28 cellular contexts compared by ENCODE assay signal in genomic region chr5:179936976-179937681, GRCh38.
"Had no signal": no experiment of that assay in that cellular context is flagged by ENCODE, and none has a peak within 500 bp of the region (broad histone marks: within the 10 kb centered on the region; RNA-seq: fewer than 3 reads in every experiment).

No MANE protein-coding gene starts in this region.

- H3K27me3 ChIP-seq: dorsolateral prefrontal cortex, gastroesophageal sphincter, heart left ventricle, hepatocyte, tibial nerve, upper lobe of left lung had no signal

- ATAC-seq: esophagus mucosa; gastroesophageal sphincter; heart left ventricle; left colon; left ventricle myocardium superior; lower lobe of right lung; naive thymus-derived CD8-positive, alpha-beta T cell; psoas muscle; right cardiac atrium; stimulated activated naive B cell treated with anti-CD40 and anti-IgM and Interleukin-4, amounts not matched to agents 10 μg/mL and 1 μg/mL and 100 μg/mL, for 72 hours had no signal

- H2AFZ ChIP-seq: hepatocyte had no signal

- H3K9me3 ChIP-seq: gastroesophageal sphincter, heart left ventricle, lower lobe of right lung, psoas muscle, thoracic aorta, tibial nerve, upper lobe of left lung had no signal

- FAIRE-seq: colon, islet of Langerhans, urothelium cell line had no signal

- H3K4me3 ChIP-seq: dorsolateral prefrontal cortex, gastroesophageal sphincter, heart left ventricle, hepatocyte, lower lobe of right lung, psoas muscle, skin epidermis, thoracic aorta, tibial nerve, upper lobe of left lung had no signal

- H3K36me3 ChIP-seq: gastroesophageal sphincter, heart left ventricle, lower lobe of right lung, thoracic aorta, tibial nerve, upper lobe of left lung had no signal

- H3K79me2 ChIP-seq: hepatocyte had no signal

- H3K4me1 ChIP-seq: gastroesophageal sphincter, heart left ventricle, lower lobe of right lung, psoas muscle, tibial nerve, upper lobe of left lung had no signal

- DNase-seq: dorsolateral prefrontal cortex; effector CD4-positive, alpha-beta T cell; foreskin fibroblast; heart left ventricle; kidney glomerular epithelial cell; left colon; left ventricle myocardium superior; lower lobe of right lung; naive thymus-derived CD8-positive, alpha-beta T cell; nephron progenitor cell; nucleus accumbens; posterior cingulate gyrus; psoas muscle; right cardiac atrium; stimulated activated CD4-positive, alpha-beta T cell treated with anti-CD3 and anti-CD28 coated beads, Interleukin-15, amount 100 ng/mL, for 24 hours; stimulated activated CD4-positive, alpha-beta T cell treated with anti-CD3 and anti-CD28 coated beads, Interleukin-2, amount 100 ng/mL, for 48 hours; stimulated activated naive B cell treated with anti-CD40 and anti-IgM and Interleukin-4, amounts not matched to agents 10 μg/mL and 1 μg/mL and 100 μg/mL, for 72 hours; upper lobe of left lung had no signal

- H3K4me2 ChIP-seq: hepatocyte had no signal

- H3K27ac ChIP-seq: dorsolateral prefrontal cortex, epithelial cell of prostate, gastroesophageal sphincter, heart left ventricle, hepatocyte, lower lobe of right lung, psoas muscle, skin epidermis, thoracic aorta, tibial nerve, upper lobe of left lung had no signal
